1 cellular context compared by ENCODE assay signal in the genomic region with DNA sequence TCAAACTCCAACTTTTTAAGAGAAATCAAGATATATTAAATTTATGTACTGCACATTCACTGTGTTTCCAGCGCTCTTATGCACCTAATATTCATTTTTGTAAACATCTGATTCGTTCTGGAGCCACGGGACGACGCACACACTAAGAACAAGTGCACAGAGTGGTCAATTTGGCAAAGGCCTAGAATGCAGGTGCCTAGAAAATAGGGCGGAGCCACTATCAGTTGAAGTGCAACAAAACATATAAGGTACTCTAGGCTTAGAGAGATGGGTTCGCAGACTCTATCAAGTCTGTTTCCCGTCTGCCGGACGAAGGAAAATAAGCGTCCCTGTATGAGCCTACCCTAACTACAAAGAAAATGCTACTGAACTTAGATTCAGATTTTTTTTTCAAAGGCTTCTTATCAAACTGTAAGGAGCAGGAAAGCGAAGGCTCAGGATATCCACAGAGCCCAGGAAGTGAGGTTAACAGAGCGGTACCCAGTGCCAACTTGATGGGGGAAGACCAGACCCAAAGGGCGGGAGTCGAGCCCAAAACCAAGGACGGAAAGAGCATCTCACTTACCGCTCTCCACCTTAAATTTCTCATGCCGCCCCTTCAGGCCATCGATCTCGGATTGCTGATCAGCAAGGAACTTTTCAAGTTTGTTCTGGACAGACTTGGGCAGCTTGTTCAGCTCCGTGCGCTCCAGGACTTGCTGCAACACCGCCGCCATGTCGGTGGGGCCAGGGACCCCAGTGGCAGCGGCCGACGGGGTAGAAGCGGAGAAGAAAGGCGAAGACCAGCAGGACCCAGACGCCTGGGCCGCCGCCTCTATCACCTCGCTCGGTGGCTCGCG.
TF ChIP-seq lines count a peak whose summit lies in the region.

No MANE protein-coding gene starts in this region.

TF ChIP-seq in IMR-90, 13 proteins besides CTCF, POLR2A, EP300 and RAD21:
- TF ChIP-seq FOS (IDR thresholded peaks at IDR 0.05; ENCODE audit: low read depth, low read length) (no peak), CHD1 (IDR thresholded peaks at IDR 0.05; ENCODE audit: low read depth, low read length) (no peak), SMC3 (IDR thresholded peaks at IDR 0.05; ENCODE audit: low read depth, low read length) (no peak), BHLHE40 (IDR thresholded peaks at IDR 0.05; ENCODE audit: low read depth, low read length) (no peak), MXI1 (IDR thresholded peaks at IDR 0.05; ENCODE audit: borderline replicate concordance, low read depth, low read length) (no peak), CEBPB (IDR thresholded peaks at IDR 0.05; ENCODE audit: low read depth, low read length) (no peak), RFX5 (IDR thresholded peaks at IDR 0.05; ENCODE audit: low read depth, low read length) (no peak), NFE2L2 (IDR thresholded peaks at IDR 0.05; ENCODE audit: low read depth, low read length) (no peak), RCOR1 (IDR thresholded peaks at IDR 0.05; ENCODE audit: insufficient replicate concordance, low read length) (no peak), MAZ (IDR thresholded peaks at IDR 0.05; ENCODE audit: borderline replicate concordance, low read depth, low read length) (no peak), MAFK (IDR thresholded peaks at IDR 0.05; ENCODE audit: low read depth, low read length) (no peak)
- TF ChIP-seq, protein P1, sequence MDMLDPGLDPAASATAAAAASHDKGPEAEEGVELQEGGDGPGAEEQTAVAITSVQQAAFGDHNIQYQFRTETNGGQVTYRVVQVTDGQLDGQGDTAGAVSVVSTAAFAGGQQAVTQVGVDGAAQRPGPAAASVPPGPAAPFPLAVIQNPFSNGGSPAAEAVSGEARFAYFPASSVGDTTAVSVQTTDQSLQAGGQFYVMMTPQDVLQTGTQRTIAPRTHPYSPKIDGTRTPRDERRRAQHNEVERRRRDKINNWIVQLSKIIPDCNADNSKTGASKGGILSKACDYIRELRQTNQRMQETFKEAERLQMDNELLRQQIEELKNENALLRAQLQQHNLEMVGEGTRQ (IDR thresholded peaks at IDR 0.05; ENCODE audit: low read depth, low read length) = no peak
- TF ChIP-seq, protein P2, sequence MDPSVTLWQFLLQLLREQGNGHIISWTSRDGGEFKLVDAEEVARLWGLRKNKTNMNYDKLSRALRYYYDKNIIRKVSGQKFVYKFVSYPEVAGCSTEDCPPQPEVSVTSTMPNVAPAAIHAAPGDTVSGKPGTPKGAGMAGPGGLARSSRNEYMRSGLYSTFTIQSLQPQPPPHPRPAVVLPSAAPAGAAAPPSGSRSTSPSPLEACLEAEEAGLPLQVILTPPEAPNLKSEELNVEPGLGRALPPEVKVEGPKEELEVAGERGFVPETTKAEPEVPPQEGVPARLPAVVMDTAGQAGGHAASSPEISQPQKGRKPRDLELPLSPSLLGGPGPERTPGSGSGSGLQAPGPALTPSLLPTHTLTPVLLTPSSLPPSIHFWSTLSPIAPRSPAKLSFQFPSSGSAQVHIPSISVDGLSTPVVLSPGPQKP (IDR thresholded peaks at IDR 0.05; ENCODE audit: borderline replicate concordance, low read depth, low read length) = no peak
